ENCODE assay signal across 1 cellular context in the genomic region with DNA sequence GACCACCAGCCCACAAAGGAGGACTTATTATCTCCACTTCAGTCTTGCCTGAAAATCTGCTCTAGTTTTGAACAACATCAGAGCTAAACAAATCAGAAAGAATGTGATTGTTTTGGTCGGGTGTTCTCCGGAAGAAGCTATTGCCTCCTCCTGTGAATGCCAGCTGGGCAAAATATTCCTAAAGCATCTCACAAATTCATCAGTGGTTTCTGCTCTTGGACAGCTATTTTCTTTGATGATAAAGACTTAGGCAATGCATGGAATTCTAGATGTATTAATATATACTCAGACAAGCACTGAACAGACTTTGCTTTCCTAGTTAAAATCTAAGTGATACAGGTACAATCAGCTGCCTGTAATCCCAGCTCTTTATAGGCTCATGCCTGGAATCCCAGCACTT.
TF ChIP-seq lines count a peak whose summit lies in the region.

No MANE protein-coding gene starts in this region.

TF ChIP-seq in A549, 52 proteins besides CTCF, POLR2A, EP300 and RAD21 (continued from another document):
- TF ChIP-seq, protein P1, sequence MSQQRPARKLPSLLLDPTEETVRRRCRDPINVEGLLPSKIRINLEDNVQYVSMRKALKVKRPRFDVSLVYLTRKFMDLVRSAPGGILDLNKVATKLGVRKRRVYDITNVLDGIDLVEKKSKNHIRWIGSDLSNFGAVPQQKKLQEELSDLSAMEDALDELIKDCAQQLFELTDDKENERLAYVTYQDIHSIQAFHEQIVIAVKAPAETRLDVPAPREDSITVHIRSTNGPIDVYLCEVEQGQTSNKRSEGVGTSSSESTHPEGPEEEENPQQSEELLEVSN (IDR thresholded peaks at IDR 0.05; ENCODE audit: borderline replicate concordance, low read depth): no peak
- TF ChIP-seq SMC3 (IDR thresholded peaks at IDR 0.05): no peak
- no peak for TF ChIP-seq MAFK (IDR thresholded peaks at IDR 0.05; ENCODE audit: partially characterized antibody)
- no peak for TF ChIP-seq ZFP36 (IDR thresholded peaks at IDR 0.05; ENCODE audit: borderline replicate concordance, partially characterized antibody)
